16 cellular contexts compared by ENCODE assay signal in the genomic region with DNA sequence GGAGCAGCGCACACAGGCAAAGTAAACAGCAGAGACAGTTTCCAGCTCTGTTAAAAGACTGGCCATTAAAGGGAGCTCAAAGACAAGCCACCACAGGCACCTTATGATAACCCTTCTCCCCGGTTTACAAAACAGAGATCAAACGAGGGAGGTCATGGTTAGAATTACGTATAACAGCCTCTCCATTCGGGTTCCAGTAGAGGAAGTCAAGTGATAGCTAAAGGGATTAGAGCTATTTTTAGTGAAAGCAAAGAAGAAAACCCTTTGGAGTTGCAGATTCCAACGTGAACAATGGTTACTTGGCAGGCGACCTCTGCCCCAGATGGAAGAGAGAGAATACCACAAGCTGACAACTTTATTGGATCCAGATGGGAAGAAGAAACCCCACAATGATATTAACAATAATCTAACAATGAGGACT. TPM values are rescaled to one million over a fixed set of nuclear protein-coding genes. Genes with fewer than 3 reads are reported as not detected.
DNase-seq lines count a peak whose midpoint lies in the region; ATAC-seq, FAIRE-seq and TF ChIP-seq lines count a peak whose summit lies in the region.
"Had no signal": no experiment of that assay in that cellular context is flagged by ENCODE, and none has a peak within 500 bp of the region (broad histone marks: within the 10 kb centered on the region; RNA-seq: fewer than 3 reads in every experiment).

No MANE protein-coding gene starts in this region.

- H3K4me2 ChIP-seq in astrocyte (ENCODE audit: low read length) = peak overlapping the region; percentile 32
- peak overlapping the region; percentile 60 for H3K4me2 ChIP-seq in HepG2 (ENCODE audit: low read depth, low read length)

- no peak overlapping the region for H3K4me3 ChIP-seq in astrocyte (ENCODE audit: insufficient read depth, low read depth, low read length)
- H3K4me3 ChIP-seq in HepG2 (replicated peaks in 1 of 3; ENCODE audit: insufficient read depth in 1 of 3, low read depth in 2 of 3, low read length in 3 of 3) = peak overlapping the region in 2 of 3 experiments; percentile 4 to 11; a peak in 1 of 6 replicates

- peaks cover 41% of the 10 kb centered on the region for H3K27me3 Mint-ChIP-seq in astrocyte (ENCODE audit: low read depth, unreplicated experiment)
- H3K27me3 Mint-ChIP-seq in activated CD8-positive, alpha-beta memory T cell treated with anti-CD3 and anti-CD28 coated beads, Interleukin-2, amount 10 ng/mL, durations not matched to agents 7 days and 5 days = no peaks in the 10 kb centered on the region

- no peak overlapping the region for H3K27ac ChIP-seq in astrocyte (ENCODE audit: low read depth, low read length)
- peak overlapping the region; percentile 46 for H3K27ac ChIP-seq in HepG2 (ENCODE audit: extremely low read length, insufficient read depth, low read length)
- H3K27ac ChIP-seq: neutrophil had no signal

- H3K9ac ChIP-seq in astrocyte (ENCODE audit: low read length) (no peak overlapping the region), HepG2 (ENCODE audit: insufficient read depth, low read depth, low read length) (no peak overlapping the region)

- H3K36me3 ChIP-seq in astrocyte (ENCODE audit: insufficient read depth, low read length) (no peaks in the 10 kb centered on the region), HepG2 (replicated peaks in 1 of 2; ENCODE audit: control insufficient read depth in 1 of 2, insufficient read depth in 2 of 2, low read length in 2 of 2) (no peaks in the 10 kb centered on the region)
- H3K36me3 ChIP-seq: neutrophil had no signal

- CTCF ChIA-PET in HepG2 (lab: Yijun Ruan, JAX; ENCODE audit: low intra/inter-chr PET ratio, low total read pairs) = no interaction called here
- CTCF ChIA-PET in activated CD8-positive, alpha-beta memory T cell treated with anti-CD3 and anti-CD28 coated beads, Interleukin-2, amount 10 ng/mL, durations not matched to agents 7 days and 5 days (lab: Charles Lee) = interaction anchor here (1.1 kb wide), 1 partner anchor 12 kb away, joined by 4 read pairs; no protein-coding TSS in a partner anchor

- H3K4me1 Mint-ChIP-seq in astrocyte (ENCODE audit: low read depth, unreplicated experiment) = peaks cover 7% of the 10 kb centered on the region
- H3K4me1 Mint-ChIP-seq in activated CD8-positive, alpha-beta memory T cell treated with anti-CD3 and anti-CD28 coated beads, Interleukin-2, amount 10 ng/mL, durations not matched to agents 7 days and 5 days = no peaks in the 10 kb centered on the region
- H3K4me1 Mint-ChIP-seq: activated B cell treated with CpG ODN at 0.5 μM for 24 hours had no signal

- H2AFZ ChIP-seq in astrocyte (ENCODE audit: low read depth, low read length) (no peak overlapping the region), HepG2 (ENCODE audit: low read length) (no peak overlapping the region)

- POLR2A ChIA-PET in HepG2 (lab: Yijun Ruan, JAX) = no interaction called here

- in situ Hi-C loops in HepG2 (cut with HindIII; ENCODE audit: extremely low pct_ligation_motif_present, low pct_unique_long_range_greater_than_20kb) (no loop called here), GM13977 (cut with MboI; ENCODE audit: low pct_unique_long_range_greater_than_20kb, low sequenced_read_pairs, unreplicated experiment) (no loop called here)

- TF ChIP-seq CTCF in astrocyte (IDR thresholded peaks at IDR 0.05; ENCODE audit: insufficient read depth, low read depth, low read length) = no peak
- TF ChIP-seq CTCF in HepG2 (CRISPR knock-in tag; IDR thresholded peaks at IDR 0.05) = peak; percentile 36; the same call in 1 of the 2 replicates
- TF ChIP-seq CTCF in GM13977 (IDR thresholded peaks at IDR 0.05; ENCODE audit: extremely low read depth, insufficient read depth, missing control alignments) = no peak

- TF ChIP-seq RAD21 in HepG2 (CRISPR knock-in tag; IDR thresholded peaks at IDR 0.05) = no peak

- no TSS peak for BruUV-seq in HepG2 (replicated peaks; lab: Mats Ljungman, UMichigan)

- WGBS in HepG2 (ENCODE audit: low lambda C conversion rate) = under 1% methylated on average over 7 of the region's 7 CpGs

- H3K9me3 ChIP-seq in astrocyte (ENCODE audit: insufficient read depth, low read depth, low read length) = no peaks in the 10 kb centered on the region
- H3K9me3 ChIP-seq in HepG2 (ENCODE audit: low read length) = no peaks in the 10 kb centered on the region
- H3K9me3 ChIP-seq: neutrophil had no signal

- peak in 1 of 2 experiments; percentile 79; a peak in 2 of 4 replicates for TF ChIP-seq EP300 in HepG2 (IDR thresholded peaks at IDR 0.05; ENCODE audit: low read depth in 2 of 2, low read length in 2 of 2)
- peak; percentile 48; the same call in 1 of the 2 replicates for TF ChIP-seq EP300 in HepG2 (CRISPR knock-in tag; IDR thresholded peaks at IDR 0.05; ENCODE audit: borderline replicate concordance)

- H3K4me3 Mint-ChIP-seq in astrocyte (ENCODE audit: unreplicated experiment) = no peak overlapping the region
- no peak overlapping the region for H3K4me3 Mint-ChIP-seq in activated CD8-positive, alpha-beta memory T cell treated with anti-CD3 and anti-CD28 coated beads, Interleukin-2, amount 10 ng/mL, durations not matched to agents 7 days and 5 days
- H3K4me3 Mint-ChIP-seq: activated B cell treated with CpG ODN at 0.5 μM for 24 hours had no signal

- DNase-seq in AG20443 (ENCODE audit: low spot score) (peak; percentile 54), GM04503 (ENCODE audit: low read depth) (peak; percentile 63), astrocyte (ENCODE audit: low read depth) (peak; percentile 58), HepG2 (ENCODE audit: low spot score) (peak; percentile 84), superior temporal gyrus (ENCODE audit: extremely low spot score) (no peak), GM13977 (ENCODE audit: low spot score) (no peak)
- DNase-seq in activated CD8-positive, alpha-beta memory T cell treated with anti-CD3 and anti-CD28 coated beads, Interleukin-2, amount 10 ng/mL, durations not matched to agents 7 days and 5 days = no peak
- DNase-seq: activated B cell treated with CpG ODN at 0.5 μM for 24 hours; activated naive CD4-positive, alpha-beta T cell treated with Interleukin-2 at 50 U/mL for 16 hours; DMS153; NCI-H2171 treated with DMSO at 0.1 percent for 48 hours; SHP77 treated with DMSO at 0.1 percent for 48 hours; stimulated activated CD4-positive, alpha-beta T cell treated with anti-CD3 and anti-CD28 coated beads, Interleukin-1b, Interleukin-23, amount 100 ng/mL, for 48 hours had no signal

- TF ChIP-seq POLR2A in HepG2 (IDR thresholded peaks at IDR 0.05; ENCODE audit: insufficient read depth in 1 of 2, low read depth in 2 of 2, low read length in 2 of 2) = no peak

- no peaks in the 10 kb centered on the region for H3K36me3 Mint-ChIP-seq in astrocyte (ENCODE audit: low read depth, unreplicated experiment)
- no peaks in the 10 kb centered on the region for H3K36me3 Mint-ChIP-seq in activated CD8-positive, alpha-beta memory T cell treated with anti-CD3 and anti-CD28 coated beads, Interleukin-2, amount 10 ng/mL, durations not matched to agents 7 days and 5 days

- H3K79me2 ChIP-seq in astrocyte (ENCODE audit: insufficient read depth, low read length) (no peaks in the 10 kb centered on the region), HepG2 (ENCODE audit: insufficient read depth, low read length) (no peaks in the 10 kb centered on the region)

- no peaks in the 10 kb centered on the region for H3K9me3 Mint-ChIP-seq in astrocyte (ENCODE audit: unreplicated experiment)
- H3K9me3 Mint-ChIP-seq in activated CD8-positive, alpha-beta memory T cell treated with anti-CD3 and anti-CD28 coated beads, Interleukin-2, amount 10 ng/mL, durations not matched to agents 7 days and 5 days (ENCODE audit: low read depth) = no peaks in the 10 kb centered on the region
- H3K9me3 Mint-ChIP-seq: activated B cell treated with CpG ODN at 0.5 μM for 24 hours had no signal

- H3K4me1 ChIP-seq in astrocyte (ENCODE audit: insufficient read depth, low read length) (peaks cover 8% of the 10 kb centered on the region), HepG2 (ENCODE audit: insufficient read depth, low read length) (peaks cover 59% of the 10 kb centered on the region)

- peak; percentile 71 for ATAC-seq in HepG2
- ATAC-seq in activated CD8-positive, alpha-beta memory T cell treated with anti-CD3 and anti-CD28 coated beads, Interleukin-2, amount 10 ng/mL, durations not matched to agents 7 days and 5 days = no peak
- no peak for ATAC-seq in HG03342 (IDR thresholded peaks at IDR 0.05; ENCODE audit: unreplicated experiment)

- H3K27ac Mint-ChIP-seq in astrocyte (ENCODE audit: unreplicated experiment) = no peak overlapping the region
- H3K27ac Mint-ChIP-seq in activated CD8-positive, alpha-beta memory T cell treated with anti-CD3 and anti-CD28 coated beads, Interleukin-2, amount 10 ng/mL, durations not matched to agents 7 days and 5 days = no peak overlapping the region
- H3K27ac Mint-ChIP-seq: activated B cell treated with CpG ODN at 0.5 μM for 24 hours had no signal

- no peak for FAIRE-seq in astrocyte (lab: Jason Lieb, UNC)
- FAIRE-seq in HepG2 (lab: Jason Lieb, UNC) = peak; percentile 48

- H4K20me1 ChIP-seq in astrocyte (ENCODE audit: insufficient read depth, low read length) (no peaks in the 10 kb centered on the region), HepG2 (ENCODE audit: insufficient read depth, low read length) (no peaks in the 10 kb centered on the region)

- H3K27me3 ChIP-seq in astrocyte (ENCODE audit: insufficient read depth, low read length) = peaks cover 53% of the 10 kb centered on the region
- no peaks in the 10 kb centered on the region; a peak in 1 of 5 replicates for H3K27me3 ChIP-seq in HepG2 (ENCODE audit: control insufficient read depth in 1 of 2, insufficient read depth in 2 of 2, low read length in 2 of 2)
- H3K27me3 ChIP-seq: neutrophil had no signal

- intact Hi-C loops in HepG2 (cut with micrococcal nuclease; ENCODE audit: unreplicated experiment) = no loop called here

RNA-seq across cellular contexts. Expression of a gene that starts 31.2 kb away (rescaled TPM):
- total RNA-seq in astrocyte = 0.12 TPM in 1 of 2 replicates, not detected in the other
- not detected in 2 replicates for total RNA-seq in HepG2 (2016; rRNA removed; fragmentation: Illumina TruSeq; extraction: Trizol)
- not detected in 2 replicates for total RNA-seq in HepG2 (2016; cell fraction: cytosol; rRNA removed; fragmentation: Illumina TruSeq; extraction: Trizol; ENCODE audit: low read depth)
- total RNA-seq in HepG2 (2016; cell fraction: insoluble cytoplasmic fraction; rRNA removed; fragmentation: Illumina TruSeq; extraction: Trizol) = not detected in 2 replicates
- not detected in 2 replicates for total RNA-seq in HepG2 (2016; cell fraction: membrane; rRNA removed; fragmentation: Illumina TruSeq; extraction: Trizol)
- total RNA-seq in HepG2 (2016; cell fraction: nucleus; rRNA removed; fragmentation: Illumina TruSeq; extraction: Trizol) = not detected in 2 replicates
- not detected in 2 replicates for polyA plus RNA-seq in HepG2 (2011; rRNA removed)
- polyA plus RNA-seq in HepG2 (2011; cell fraction: cytosol; rRNA removed) = not detected in 2 replicates
- polyA plus RNA-seq in HepG2 (2011; cell fraction: nucleus; rRNA removed) = not detected in 2 replicates
- polyA plus RNA-seq in HepG2 (2012) = not detected in 2 replicates
- not detected in 2 replicates for polyA plus RNA-seq in HepG2 (2016; cell fraction: cytosol; fragmentation: Illumina TruSeq; extraction: Trizol; ENCODE audit: low read depth)
- polyA plus RNA-seq in HepG2 (2016; cell fraction: insoluble cytoplasmic fraction; fragmentation: Illumina TruSeq; extraction: Trizol; ENCODE audit: low read depth) = not detected in 2 replicates
- polyA plus RNA-seq in HepG2 (2016; cell fraction: membrane; fragmentation: Illumina TruSeq; extraction: Trizol; ENCODE audit: low read depth) = not detected in 2 replicates
- polyA plus RNA-seq in HepG2 (2016; cell fraction: nucleus; fragmentation: Illumina TruSeq; extraction: Trizol; ENCODE audit: insufficient read depth, low read depth) = not detected in 2 replicates
- polyA minus RNA-seq in HepG2 (2011; rRNA and poly(A)+ RNA removed; ENCODE audit: low replicate concordance) = 0.16 TPM in 1 of 2 replicates, not detected in the other
- not detected in 2 replicates for polyA minus RNA-seq in HepG2 (2011; cell fraction: cytosol; rRNA and poly(A)+ RNA removed)
- polyA minus RNA-seq in HepG2 (2011; cell fraction: nucleus; rRNA and poly(A)+ RNA removed) = not detected in 2 replicates
- not detected for total RNA-seq in activated CD8-positive, alpha-beta memory T cell treated with anti-CD3 and anti-CD28 coated beads, Interleukin-2, amount 10 ng/mL, durations not matched to agents 7 days and 5 days
- total RNA-seq: activated B cell treated with CpG ODN at 0.5 μM for 24 hours, subcutaneous adipose tissue had no signal

Comparison
In these comparisons a context has a peak if more than half of its experiments do, and no peak if none do; other contexts are left out.
1. DNase-seq: peak in AG20443 (single experiment), GM04503 (single experiment), astrocyte (single experiment) and HepG2 (single experiment); none in activated CD8-positive, alpha-beta memory T cell treated with anti-CD3 and anti-CD28 coated beads, Interleukin-2, amount 10 ng/mL, durations not matched to agents 7 days and 5 days (single experiment), superior temporal gyrus (single experiment) and GM13977 (single experiment).